ENCODE assay signal across 8 cellular contexts in the genomic region with DNA sequence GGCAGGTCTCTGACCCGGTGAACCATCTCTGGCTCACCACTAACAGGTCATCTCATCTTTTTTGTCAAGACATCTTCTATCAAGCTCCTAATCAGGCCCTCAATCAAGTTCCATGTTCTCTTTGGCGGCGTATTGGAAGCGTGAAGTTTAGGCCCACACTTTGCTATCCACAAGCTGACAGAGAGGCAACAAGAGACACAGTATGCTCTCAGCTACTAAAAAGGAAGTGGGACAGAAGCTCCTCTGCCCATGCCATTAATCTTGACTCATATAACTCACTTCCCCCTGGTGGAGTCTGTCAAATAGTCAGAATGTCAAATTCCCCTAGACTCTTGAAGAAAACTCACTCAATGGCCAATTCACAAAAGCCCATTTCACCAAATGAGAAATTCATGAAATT.
DNase-seq lines count a peak whose midpoint lies in the region; ATAC-seq, FAIRE-seq and TF ChIP-seq lines count a peak whose summit lies in the region.

No MANE protein-coding gene starts in this region.

- no peak for TF ChIP-seq CTCF in activated CD8-positive, alpha-beta T cell treated with anti-CD3 and anti-CD28 coated beads for 36 hours (IDR thresholded peaks at IDR 0.05)

- POLR2A ChIA-PET in activated CD8-positive, alpha-beta T cell treated with anti-CD3 and anti-CD28 coated beads for 36 hours (lab: Charles Lee), result interaction anchor here (0.6 to 1.8 kb wide), 8 partner anchors 14 to 525 kb away, joined by 3 to 9 read pairs (median 3); a partner anchor contains a TSS
- POLR2A ChIA-PET in naive thymus-derived CD8-positive, alpha-beta T cell (lab: Charles Lee), result interaction anchor here (0.6 to 1.6 kb wide), 3 partner anchors 10 to 82 kb away, joined by 3 to 10 read pairs (median 3); a partner anchor contains a TSS

- peak overlapping the region; percentile 92 for H3K27ac Mint-ChIP-seq in activated CD8-positive, alpha-beta T cell treated with anti-CD3 and anti-CD28 coated beads for 36 hours
- peak overlapping the region in 5 of 10 donors; percentile 4 to 84 (median 65) for H3K27ac Mint-ChIP-seq in naive thymus-derived CD8-positive, alpha-beta T cell

- peaks cover 29% of the 10 kb centered on the region for H3K4me1 Mint-ChIP-seq in activated CD8-positive, alpha-beta T cell treated with anti-CD3 and anti-CD28 coated beads for 36 hours (ENCODE audit: low read depth)
- peaks cover 9 to 49% (median 15%) of the 10 kb centered on the region in 4 donors for H3K4me1 Mint-ChIP-seq in naive thymus-derived CD8-positive, alpha-beta T cell

- DNase-seq in GM12891 (ENCODE audit: insufficient read length, low spot score) (peak; percentile 39), DMS153 (lab: John Stamatoyannopoulos, UW) (no peak), LoVo (ENCODE audit: low spot score) (no peak)
- DNase-seq in activated CD8-positive, alpha-beta T cell treated with anti-CD3 and anti-CD28 coated beads for 36 hours, result peak; percentile 45
- DNase-seq in naive thymus-derived CD8-positive, alpha-beta T cell, result no peak
- no peak for DNase-seq in NK-92 treated with Interleukin-12 subunit alpha and Interleukin-12 subunit beta, amount 100 ng/mL, for 24 hours (lab: John Stamatoyannopoulos, UW)

- intact Hi-C loops in activated CD8-positive, alpha-beta T cell treated with anti-CD3 and anti-CD28 coated beads for 36 hours (cut with micrococcal nuclease), result loop anchor here (5.0 to 10.0 kb wide), 3 partner anchors 33 to 148 kb away; a partner anchor contains a TSS

- ATAC-seq in GM21360 (IDR thresholded peaks at IDR 0.05; ENCODE audit: unreplicated experiment) (peak; percentile 94), HG03457 (IDR thresholded peaks at IDR 0.05; ENCODE audit: unreplicated experiment) (peak; percentile 87)
- ATAC-seq in activated CD8-positive, alpha-beta T cell treated with anti-CD3 and anti-CD28 coated beads for 36 hours, result peak; percentile 86
- peak; percentile 57 to 60 for ATAC-seq in naive thymus-derived CD8-positive, alpha-beta T cell

- no peak for TF ChIP-seq POLR2A in GM12891 (IDR thresholded peaks at IDR 0.05; ENCODE audit: low read depth, low read length)

- H3K4me3 Mint-ChIP-seq in activated CD8-positive, alpha-beta T cell treated with anti-CD3 and anti-CD28 coated beads for 36 hours, result no peak overlapping the region
- H3K4me3 Mint-ChIP-seq in naive thymus-derived CD8-positive, alpha-beta T cell, result peak overlapping the region in 2 of 10 donors; percentile 35 to 36

- H3K36me3 Mint-ChIP-seq in activated CD8-positive, alpha-beta T cell treated with anti-CD3 and anti-CD28 coated beads for 36 hours (ENCODE audit: low read depth), result no peaks in the 10 kb centered on the region
- H3K36me3 Mint-ChIP-seq in naive thymus-derived CD8-positive, alpha-beta T cell, result no peaks in the 10 kb centered on the region

- CTCF ChIA-PET in activated CD8-positive, alpha-beta T cell treated with anti-CD3 and anti-CD28 coated beads for 36 hours (lab: Charles Lee), result interaction anchor here (1.0 to 1.5 kb wide), 2 partner anchors 148 to 172 kb away, joined by 4 to 5 read pairs; no protein-coding TSS in a partner anchor

- H3K9me3 Mint-ChIP-seq in activated CD8-positive, alpha-beta T cell treated with anti-CD3 and anti-CD28 coated beads for 36 hours, result no peaks in the 10 kb centered on the region
- H3K9me3 Mint-ChIP-seq in naive thymus-derived CD8-positive, alpha-beta T cell, result no peaks in the 10 kb centered on the region

- H3K27me3 Mint-ChIP-seq in activated CD8-positive, alpha-beta T cell treated with anti-CD3 and anti-CD28 coated beads for 36 hours, result peaks cover 6% of the 10 kb centered on the region
- H3K27me3 Mint-ChIP-seq in naive thymus-derived CD8-positive, alpha-beta T cell, result peaks cover 0 to 2% (median 0%) of the 10 kb centered on the region in 5 donors

- FAIRE-seq in GM12891 (lab: Jason Lieb, UNC), result peak; percentile 91

TF ChIP-seq in GM12891, 5 proteins besides CTCF, POLR2A, EP300 and RAD21:
- TF ChIP-seq SPI1 (IDR thresholded peaks at IDR 0.05; ENCODE audit: low read depth, low read length) (peak; percentile 99), POLR2AphosphoS5 (IDR thresholded peaks at IDR 0.05; ENCODE audit: low read depth, low read length) (no peak)

Comparison
In these comparisons a context has a peak if more than half of its experiments do, and no peak if none do; other contexts are left out.
1. DNase-seq: peak in GM12891 (single experiment) and activated CD8-positive, alpha-beta T cell treated with anti-CD3 and anti-CD28 coated beads for 36 hours (single experiment); none in naive thymus-derived CD8-positive, alpha-beta T cell (0 of 10), NK-92 treated with Interleukin-12 subunit alpha and Interleukin-12 subunit beta, amount 100 ng/mL, for 24 hours (single experiment), DMS153 (single experiment) and LoVo (single experiment).
2. Peak in every context shown above with its lines, with median percentiles within 50 percentile points of each other: ATAC-seq.